Comparison of ENCODE assay signal across 12 cellular contexts in genomic region chr4:113822555-113823290, GRCh38.
DNase-seq lines count a peak whose midpoint lies in the region; ATAC-seq and TF ChIP-seq lines count a peak whose summit lies in the region.
"Had no signal": no experiment of that assay in that cellular context is flagged by ENCODE, and none has a peak within 500 bp of the region (broad histone marks: within the 10 kb centered on the region; RNA-seq: fewer than 3 reads in every experiment).

No MANE protein-coding gene starts in this region.

- H3K27ac ChIP-seq in thyroid gland (no peak overlapping the region), trophoblast cell (ENCODE audit: low read depth, low read length) (no peak overlapping the region)
- H3K27ac ChIP-seq: esophagus muscularis mucosa, left ventricle myocardium inferior had no signal

- DNase-seq in GM13977 (ENCODE audit: low spot score) (peak; percentile 31), thyroid gland (no peak), trophoblast cell (no peak), NOMO-1 treated with DMSO at 0.1 percent for 48 hours (lab: John Stamatoyannopoulos, UW; ENCODE audit: unreplicated experiment) (no peak)
- DNase-seq in NK-92 treated with Interleukin-12 subunit alpha and Interleukin-12 subunit beta, amount 100 ng/mL, for 24 hours (lab: John Stamatoyannopoulos, UW) = no peak
- DNase-seq: Calu3, left ventricle myocardium inferior, NCI-H2081 treated with DMSO at 0.1 percent for 48 hours had no signal

- H3K14ac ChIP-seq in trophoblast cell (ENCODE audit: low read length) = no peak overlapping the region

- no peak overlapping the region for H2AK5ac ChIP-seq in trophoblast cell (ENCODE audit: low read length)

- H4K12ac ChIP-seq in trophoblast cell (ENCODE audit: low read depth, low read length) = no peak overlapping the region

- no peak overlapping the region for H3K23ac ChIP-seq in trophoblast cell (ENCODE audit: low read length)

- in situ Hi-C loops in GM13977 (cut with MboI; ENCODE audit: low pct_unique_long_range_greater_than_20kb, low sequenced_read_pairs, unreplicated experiment) = no loop called here

- no peak overlapping the region for H3K27ac Mint-ChIP-seq in activated T-helper 17 cell treated with anti-CD3 and anti-CD28 coated beads, Interleukin-2, amount 50 U/mL, for 72 hours

- H3K9ac ChIP-seq in trophoblast cell (ENCODE audit: low read length) = no peak overlapping the region

- H3K4me1 ChIP-seq in thyroid gland = no peaks in the 10 kb centered on the region
- H3K4me1 ChIP-seq in trophoblast cell (ENCODE audit: control insufficient read depth in 1 of 2, insufficient read depth in 2 of 2, low read length in 2 of 2) = no peaks in the 10 kb centered on the region

- H3K4me3 ChIP-seq in thyroid gland (replicated peaks in 1 of 3) = no peak overlapping the region
- H3K4me3 ChIP-seq in trophoblast cell (ENCODE audit: low read depth, low read length) = no peak overlapping the region
- H3K4me3 ChIP-seq: esophagus muscularis mucosa, left ventricle myocardium inferior had no signal

- TF ChIP-seq CTCF in GM13977 (IDR thresholded peaks at IDR 0.05; ENCODE audit: extremely low read depth, insufficient read depth, missing control alignments) = no peak
- no peak for TF ChIP-seq CTCF in thyroid gland (IDR thresholded peaks at IDR 0.05)

- no peak overlapping the region for H2BK120ac ChIP-seq in trophoblast cell (ENCODE audit: insufficient read depth, low read length, poor library complexity)

- peak overlapping the region; percentile 10 for H3K4me3 Mint-ChIP-seq in activated T-helper 17 cell treated with anti-CD3 and anti-CD28 coated beads, Interleukin-2, amount 50 U/mL, for 72 hours

- H4K8ac ChIP-seq in trophoblast cell (ENCODE audit: low read depth, low read length) = no peak overlapping the region

- no peak overlapping the region for H3K18ac ChIP-seq in trophoblast cell (ENCODE audit: low read length)

- H3K9me3 ChIP-seq in thyroid gland (no peaks in the 10 kb centered on the region), trophoblast cell (ENCODE audit: insufficient read depth, low read depth, low read length) (no peaks in the 10 kb centered on the region)
- H3K9me3 ChIP-seq: esophagus muscularis mucosa, left ventricle myocardium inferior had no signal

- no peak overlapping the region for H4K91ac ChIP-seq in trophoblast cell (ENCODE audit: low read depth, low read length)

- H2BK12ac ChIP-seq in trophoblast cell (ENCODE audit: low read length) = no peak overlapping the region

- H3K9me3 Mint-ChIP-seq in activated T-helper 17 cell treated with anti-CD3 and anti-CD28 coated beads, Interleukin-2, amount 50 U/mL, for 72 hours = peaks cover 5% of the 10 kb centered on the region

- H3K27me3 Mint-ChIP-seq in activated T-helper 17 cell treated with anti-CD3 and anti-CD28 coated beads, Interleukin-2, amount 50 U/mL, for 72 hours = no peaks in the 10 kb centered on the region

- no peaks in the 10 kb centered on the region for H3K79me1 ChIP-seq in trophoblast cell (ENCODE audit: low read length)

- no peak for TF ChIP-seq POLR2A in thyroid gland (IDR thresholded peaks at IDR 0.05)

- no peaks in the 10 kb centered on the region for H3K36me3 ChIP-seq in thyroid gland
- no peaks in the 10 kb centered on the region for H3K36me3 ChIP-seq in trophoblast cell (ENCODE audit: control insufficient read depth in 1 of 2, insufficient read depth in 2 of 2, low read length in 2 of 2)
- H3K36me3 ChIP-seq: esophagus muscularis mucosa, left ventricle myocardium inferior had no signal

- H2AFZ ChIP-seq in trophoblast cell (ENCODE audit: insufficient read depth, low read length, poor library complexity) = no peak overlapping the region

- 55 to 59% methylated on average over 1 of the region's 1 CpG for WGBS in thyroid gland, 2 donors
- no CpG with 5 or more reads among the region's 1 CpG for WGBS in trophoblast cell (ENCODE audit: extremely low coverage, insufficient coverage, insufficient read length)

- H3K4ac ChIP-seq in trophoblast cell (ENCODE audit: low read depth, low read length) = no peak overlapping the region

- no peaks in the 10 kb centered on the region for H3K36me3 Mint-ChIP-seq in activated T-helper 17 cell treated with anti-CD3 and anti-CD28 coated beads, Interleukin-2, amount 50 U/mL, for 72 hours (ENCODE audit: low read depth)

- no peak overlapping the region for H2BK5ac ChIP-seq in trophoblast cell (ENCODE audit: low read depth, low read length, poor library complexity)

- H3K4me1 Mint-ChIP-seq in activated T-helper 17 cell treated with anti-CD3 and anti-CD28 coated beads, Interleukin-2, amount 50 U/mL, for 72 hours = peaks cover 26% of the 10 kb centered on the region

- no peaks in the 10 kb centered on the region for H3K79me2 ChIP-seq in trophoblast cell (ENCODE audit: control insufficient read depth, insufficient read depth, low read length, poor library complexity)

- intact Hi-C loops in thyroid gland (cut with DNase I) = no loop called here

- peak; percentile 76 for ATAC-seq in GM19438 (IDR thresholded peaks at IDR 0.05; ENCODE audit: low read depth, unreplicated experiment)
- peak; percentile 70 for ATAC-seq in HG02973 (IDR thresholded peaks at IDR 0.05; ENCODE audit: unreplicated experiment)
- peak; percentile 88 for ATAC-seq in activated T-helper 17 cell treated with anti-CD3 and anti-CD28 coated beads, Interleukin-2, amount 50 U/mL, for 72 hours (replicated peaks)

- H3K27me3 ChIP-seq in thyroid gland (no peaks in the 10 kb centered on the region), trophoblast cell (ENCODE audit: insufficient read depth, low read length) (no peaks in the 10 kb centered on the region)
- H3K27me3 ChIP-seq: esophagus muscularis mucosa had no signal

- no peak overlapping the region for H3K4me2 ChIP-seq in trophoblast cell (ENCODE audit: low read length)
